ENCODE assay signal across 14 cellular contexts in the genomic region with DNA sequence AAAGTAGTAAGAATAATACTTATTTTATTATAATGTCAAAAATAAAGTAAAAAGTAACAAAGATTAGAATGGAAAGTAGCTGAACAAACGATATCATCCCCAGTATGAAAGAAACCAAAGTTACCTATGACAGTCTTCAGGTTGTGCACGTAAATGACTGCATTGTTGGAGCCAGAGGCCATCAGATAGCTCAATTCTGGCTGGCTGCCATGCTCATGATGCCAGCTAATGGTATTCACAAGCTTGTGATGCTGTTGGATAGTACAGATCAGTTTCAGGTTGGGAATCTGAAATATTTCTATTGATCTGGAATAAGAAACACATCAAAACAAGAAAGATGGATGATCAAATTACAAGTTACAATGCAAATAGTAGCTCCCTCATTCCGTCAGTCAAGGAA.
"Had no signal": no experiment of that assay in that cellular context is flagged by ENCODE, and none has a peak within 500 bp of the region (broad histone marks: within the 10 kb centered on the region; RNA-seq: fewer than 3 reads in every experiment).

No MANE protein-coding gene starts in this region.

- DNase-seq: dermis blood vessel endothelial cell; foreskin melanocyte; heart left ventricle; hippocampal formation; mucosa of descending colon; naive thymus-derived CD8-positive, alpha-beta T cell; psoas muscle; retina; stimulated activated CD4-positive, alpha-beta T cell treated with anti-CD3 and anti-CD28 coated beads, Interleukin-4, amount 100 ng/mL, for 1 hour; stimulated activated CD8-positive, alpha-beta memory T cell treated with anti-CD3 and anti-CD28 coated beads, Interleukin-4, amount 100 ng/mL, for 48 hours; stimulated activated naive CD8-positive, alpha-beta T cell treated with anti-CD3 and anti-CD28 coated beads, Interleukin-15, Interleukin-2, amounts not matched to agents 100 U/mL and 50 U/mL, for 24 hours; thyroid gland had no signal

- FAIRE-seq: endothelial cell of umbilical vein, urothelium cell line had no signal
